Comparison of ENCODE assay signal across 9 cellular contexts in genomic region chr7:87217983-87218653, GRCh38. TPM values are rescaled to one million over a fixed set of nuclear protein-coding genes. Genes with fewer than 3 reads are reported as not detected.
DNase-seq lines count a peak whose midpoint lies in the region; ATAC-seq, FAIRE-seq and TF ChIP-seq lines count a peak whose summit lies in the region.
"Had no signal": no experiment of that assay in that cellular context is flagged by ENCODE, and none has a peak within 500 bp of the region (broad histone marks: within the 10 kb centered on the region; RNA-seq: fewer than 3 reads in every experiment).

No MANE protein-coding gene starts in this region.

- H3K4me2 ChIP-seq in A549 (peak overlapping the region; percentile 77), H9 (ENCODE audit: insufficient read depth, insufficient read length, low read length) (peak overlapping the region; percentile 96)

- H3K4me3 ChIP-seq in A549 (no peak overlapping the region), muscle layer of colon (ENCODE audit: low read depth in 1 of 2, low read length in 2 of 2) (peak overlapping the region in 1 of 2 donors; percentile 92)

- no peaks in the 10 kb centered on the region for H4K20me1 ChIP-seq in H9 (ENCODE audit: control insufficient read depth, insufficient read depth, insufficient read length)

- no peak for ATAC-seq in A549
- no peak for ATAC-seq in HG02973 (IDR thresholded peaks at IDR 0.05; ENCODE audit: unreplicated experiment)

- no peak overlapping the region for H2BK20ac ChIP-seq in H9 (ENCODE audit: low read depth, low read length, poor library complexity, severe bottlenecking)

- WGBS in A549 (ENCODE audit: missing lambda C conversion rate) = 91% methylated on average over 9 of the region's 9 CpGs
- no CpG with 5 or more reads among the region's 9 CpGs for WGBS in H9 (ENCODE audit: extremely low coverage, insufficient read length, low lambda C conversion rate)

- POLR2A ChIA-PET in A549 (lab: Yijun Ruan, JAX) = interaction anchor here (1.0 kb wide), 1 partner anchor 66 kb away, joined by 8 read pairs; the partner anchor contains the start of gene DMTF1

- no peak overlapping the region for H3T11ph ChIP-seq in H9 (ENCODE audit: low read length)

- TF ChIP-seq RAD21 in A549 (conservative IDR thresholded peaks at IDR 0.05 in 1 of 2, IDR thresholded peaks at IDR 0.05 in 1 of 2) = no peak

- H3K9ac ChIP-seq in H9 (ENCODE audit: extremely low read depth, insufficient read length, low read length) = no peak overlapping the region
- H3K9ac ChIP-seq in muscle layer of colon (ENCODE audit: low read length) = no peak overlapping the region

- no peaks in the 10 kb centered on the region for H3K9me3 ChIP-seq in A549
- H3K9me3 ChIP-seq in H9 (ENCODE audit: control insufficient read depth, low read depth, low read length) = no peaks in the 10 kb centered on the region
- H3K9me3 ChIP-seq in muscle layer of colon (ENCODE audit: low read length) = no peaks in the 10 kb centered on the region

- no peaks in the 10 kb centered on the region for H3K27me3 Mint-ChIP-seq in H9 (ENCODE audit: low read depth)
- H3K27me3 Mint-ChIP-seq in brain = peaks cover 15% of the 10 kb centered on the region

- H3K23me2 ChIP-seq in H9 (ENCODE audit: insufficient read length, low read depth, low read length, poor library complexity, severe bottlenecking) = peaks cover 17% of the 10 kb centered on the region

- FAIRE-seq in A549 (lab: Jason Lieb, UNC) (no peak), frontal cortex (lab: Jason Lieb, UNC) (no peak), HTR-8/SVneo (lab: Jason Lieb, UNC) (no peak)
- FAIRE-seq: G401.6 had no signal

- no peak for TF ChIP-seq POLR2A in A549 (IDR thresholded peaks at IDR 0.05; ENCODE audit: low read length)

- H3K18ac ChIP-seq in H9 (ENCODE audit: insufficient read length, low read depth, low read length) = no peak overlapping the region

- TF ChIP-seq EP300 in A549 (IDR thresholded peaks at IDR 0.05) = no peak

- peaks cover 0 to 18% (median 15%) of the 10 kb centered on the region in 3 experiments; a peak in 5 of 7 replicates for H3K36me3 Mint-ChIP-seq in H9 (ENCODE audit: insufficient read depth in 1 of 3, low read depth in 3 of 3)
- no peaks in the 10 kb centered on the region for H3K36me3 Mint-ChIP-seq in brain

- H3K27ac Mint-ChIP-seq in H9 (no peak overlapping the region; a peak in 2 of 7 replicates), brain (no peak overlapping the region)

- H3K4me1 Mint-ChIP-seq in H9 (peaks cover 24 to 31% of the 10 kb centered on the region in 2 experiments), brain (peaks cover 30% of the 10 kb centered on the region)

- CTCF ChIA-PET in A549 (lab: Yijun Ruan, JAX) = interaction anchor here (0.6 to 4.0 kb wide), 4 partner anchors 10 to 1069 kb away, joined by 3 to 20 read pairs (median 5); no protein-coding TSS in a partner anchor

- H2BK15ac ChIP-seq in H9 (ENCODE audit: low read depth, low read length) = no peak overlapping the region

- no peaks in the 10 kb centered on the region for H3K9me3 Mint-ChIP-seq in H9
- H3K9me3 Mint-ChIP-seq in brain = no peaks in the 10 kb centered on the region

- no peak overlapping the region for H2BK120ac ChIP-seq in H9 (ENCODE audit: low read depth, low read length, poor library complexity, severe bottlenecking)

- TF ChIP-seq CTCF in A549 (IDR thresholded peaks at IDR 0.05) (no peak), H9 (conservative IDR thresholded peaks at IDR 0.05) (no peak), brain (conservative IDR thresholded peaks at IDR 0.05) (no peak)

- no peak for DNase-seq in A549 (ENCODE audit: low read depth in 1 of 2, low spot score in 1 of 2)
- no peak for DNase-seq in H9
- no peak for DNase-seq in frontal cortex (ENCODE audit: low spot score in 2 of 2)
- DNase-seq in NCI-H345 (lab: John Stamatoyannopoulos, UW) = no peak
- DNase-seq in HTR-8/SVneo (ENCODE audit: insufficient read length, low spot score) = no peak

- no peak overlapping the region for H3K23ac ChIP-seq in H9 (ENCODE audit: insufficient read length, low read depth, low read length)

- H3K4me3 Mint-ChIP-seq in H9 (peak overlapping the region; percentile 91 to 97), brain (peak overlapping the region; percentile 93 to 98 (median 97))

- H3K14ac ChIP-seq in H9 (ENCODE audit: insufficient read depth, low read length) = no peak overlapping the region

- peaks cover 7% of the 10 kb centered on the region; the same call in 1 of the 2 replicates for H3K27me3 ChIP-seq in H9 (ENCODE audit: insufficient read depth, low read length)
- no peaks in the 10 kb centered on the region for H3K27me3 ChIP-seq in muscle layer of colon (ENCODE audit: control insufficient read depth in 1 of 2, insufficient read depth in 2 of 2, low read length in 2 of 2)

- H2AK5ac ChIP-seq in H9 (ENCODE audit: insufficient read length, low read length) = no peak overlapping the region

- H3K56ac ChIP-seq in H9 (ENCODE audit: insufficient read length, low read depth, low read length) = no peak overlapping the region

- peaks cover 2% of the 10 kb centered on the region for H3K79me1 ChIP-seq in H9 (ENCODE audit: insufficient read depth, low read depth, low read length, poor library complexity, severe bottlenecking)

- H4K5ac ChIP-seq in H9 (ENCODE audit: insufficient read length, low read depth, low read length) = no peak overlapping the region

- H2AFZ ChIP-seq in H9 (ENCODE audit: low read length) = no peak overlapping the region

- H4K91ac ChIP-seq in H9 (ENCODE audit: insufficient read length, low read depth, low read length) = no peak overlapping the region

- H3K4ac ChIP-seq in H9 (ENCODE audit: low read depth, low read length) = no peak overlapping the region

- no peak overlapping the region for H2BK5ac ChIP-seq in H9 (ENCODE audit: insufficient read length, low read length)

- no peak overlapping the region for H4K8ac ChIP-seq in H9 (replicated peaks; ENCODE audit: insufficient read length, low read depth, low read length)

- H3K36me3 ChIP-seq in muscle layer of colon (ENCODE audit: insufficient read depth, low read length) = no peaks in the 10 kb centered on the region

- H2BK12ac ChIP-seq in H9 (ENCODE audit: insufficient read length, low read depth, low read length) = no peak overlapping the region

- peaks cover 5% of the 10 kb centered on the region; the same call in 1 of the 2 replicates for H3K79me2 ChIP-seq in H9 (ENCODE audit: insufficient read depth, low read length)

- H3K27ac ChIP-seq in A549 (no peak overlapping the region), H9 (ENCODE audit: insufficient read length, low read depth, low read length) (no peak overlapping the region), muscle layer of colon (ENCODE audit: low read depth, low read length) (peak overlapping the region; percentile 81)

- H3K4me1 ChIP-seq in A549 (peaks cover 11% of the 10 kb centered on the region), H9 (ENCODE audit: insufficient read depth, low read length) (0 out of 2 replicates have a peak, but pooled peaks cover 2% of the 10 kb centered on the region), muscle layer of colon (ENCODE audit: insufficient read depth, low read length) (peaks cover 25% of the 10 kb centered on the region)

TF ChIP-seq in A549, 52 proteins besides CTCF, POLR2A, EP300 and RAD21:
- TF ChIP-seq TFCP2L1 (CRISPR knock-in tag; IDR thresholded peaks at IDR 0.05) (no peak), EHMT2 (IDR thresholded peaks at IDR 0.05; ENCODE audit: low read depth) (no peak), ZFP36 (IDR thresholded peaks at IDR 0.05; ENCODE audit: borderline replicate concordance, partially characterized antibody) (no peak), CBX8 (IDR thresholded peaks at IDR 0.05) (no peak), FOSL2 (IDR thresholded peaks at IDR 0.05) (no peak), FOSL2 (CRISPR knock-in tag; IDR thresholded peaks at IDR 0.05) (no peak), ZC3H11A (IDR thresholded peaks at IDR 0.05) (no peak), BHLHE40 (IDR thresholded peaks at IDR 0.05; ENCODE audit: low read depth, low read length) (no peak)

RNA-seq across cellular contexts. Expression of gene TMEM243, which starts 1.4 kb away (rescaled TPM):
- polyA plus RNA-seq in A549 (2011; rRNA removed) (35.0 and 36.1 TPM in 2 replicates), A549 (2017; fragmentation: RNase III; extraction: RNeasy Plus Mini Kit Qiagen cat#74134 plus additional on column Dnase treatment) (19.4 to 23.7 TPM (median 23.0 TPM) in 3 replicates), brain (ENCODE audit: insufficient read depth, low read depth, low replicate concordance) (5.9 TPM)
- polyA plus RNA-seq in A549 (2012; cell fraction: cytosol; rRNA removed) = 16.5 and 17.6 TPM in 2 replicates
- polyA plus RNA-seq in A549 (2012; cell fraction: nucleus; rRNA removed) = 11.7 and 15.6 TPM in 2 replicates
- 9.4 and 13.4 TPM in 2 replicates for polyA minus RNA-seq in A549 (2011; rRNA and poly(A)+ RNA removed)
- total RNA-seq in H9 (2021) (23.5 and 23.7 TPM in 2 replicates), frontal cortex (7.7 TPM)
